Comparison of ENCODE assay signal across 19 cellular contexts in genomic region chr2:102386004-102386403, GRCh38. TPM values are rescaled to one million over a fixed set of nuclear protein-coding genes. Genes with fewer than 3 reads are reported as not detected.
DNase-seq lines count a peak whose midpoint lies in the region; ATAC-seq and TF ChIP-seq lines count a peak whose summit lies in the region.
"Had no signal": no experiment of that assay in that cellular context is flagged by ENCODE, and none has a peak within 500 bp of the region (broad histone marks: within the 10 kb centered on the region; RNA-seq: fewer than 3 reads in every experiment).

No MANE protein-coding gene starts in this region.

- WGBS in esophagus muscularis mucosa: 86% methylated on average over 3 of the region's 3 CpGs
- 28 to 30% methylated on average over 3 of the region's 3 CpGs for WGBS in thyroid gland, 2 donors

- no peak overlapping the region for H3K27ac ChIP-seq in esophagus muscularis mucosa (replicated peaks in 1 of 4)
- no peak overlapping the region for H3K27ac ChIP-seq in thyroid gland
- H3K27ac ChIP-seq: BLaER1 treated with 17β-estradiol and CSF1 and Interleukin-3, amounts not matched to agents 10 nM and 100 nM; GM23248 had no signal

- H3K27me3 Mint-ChIP-seq in natural killer cell treated with Interleukin-12 subunit alpha and Interleukin-12 subunit beta and Interleukin-15 and Interleukin-18, amount 100 ng/mL, for 72 hours: no peaks in the 10 kb centered on the region
- no peaks in the 10 kb centered on the region for H3K27me3 Mint-ChIP-seq in natural killer cell (ENCODE audit: low read depth in 2 of 2)
- H3K27me3 Mint-ChIP-seq: B cell had no signal

- peaks cover 0 to 9% (median 0%) of the 10 kb centered on the region in 4 donors for H3K36me3 ChIP-seq in esophagus muscularis mucosa
- H3K36me3 ChIP-seq in thyroid gland: no peaks in the 10 kb centered on the region
- H3K36me3 ChIP-seq: BLaER1 treated with 17β-estradiol and CSF1 and Interleukin-3, amounts not matched to agents 10 nM and 100 nM; HAP-1 had no signal

- H3K4me1 ChIP-seq in esophagus muscularis mucosa (no peaks in the 10 kb centered on the region), thyroid gland (no peaks in the 10 kb centered on the region)
- H3K4me1 ChIP-seq: BLaER1 treated with 17β-estradiol and CSF1 and Interleukin-3, amounts not matched to agents 10 nM and 100 nM; HAP-1 had no signal

- H3K4me3 Mint-ChIP-seq in natural killer cell treated with Interleukin-12 subunit alpha and Interleukin-12 subunit beta and Interleukin-15 and Interleukin-18, amount 100 ng/mL, for 72 hours: no peak overlapping the region
- no peak overlapping the region for H3K4me3 Mint-ChIP-seq in natural killer cell
- H3K4me3 Mint-ChIP-seq: B cell; CD8-positive, alpha-beta T cell had no signal

- H3K36me3 Mint-ChIP-seq in natural killer cell treated with Interleukin-12 subunit alpha and Interleukin-12 subunit beta and Interleukin-15 and Interleukin-18, amount 100 ng/mL, for 72 hours: peaks cover 79% of the 10 kb centered on the region
- peaks cover 22% of the 10 kb centered on the region for H3K36me3 Mint-ChIP-seq in natural killer cell

- intact Hi-C loops in natural killer cell (cut with micrococcal nuclease): no loop called here
- intact Hi-C loops in esophagus muscularis mucosa (cut with DNase I): no loop called here
- intact Hi-C loops in thyroid gland (cut with DNase I): no loop called here

- peak overlapping the region; percentile 46 to 79 for H3K27ac Mint-ChIP-seq in natural killer cell treated with Interleukin-12 subunit alpha and Interleukin-12 subunit beta and Interleukin-15 and Interleukin-18, amount 100 ng/mL, for 72 hours
- no peak overlapping the region for H3K27ac Mint-ChIP-seq in natural killer cell
- H3K27ac Mint-ChIP-seq: B cell; CD8-positive, alpha-beta T cell had no signal

- peaks cover 12% of the 10 kb centered on the region for H3K9me3 Mint-ChIP-seq in natural killer cell treated with Interleukin-12 subunit alpha and Interleukin-12 subunit beta and Interleukin-15 and Interleukin-18, amount 100 ng/mL, for 72 hours
- peaks cover 6 to 12% of the 10 kb centered on the region in 2 donors for H3K9me3 Mint-ChIP-seq in natural killer cell

- TF ChIP-seq CTCF in natural killer cell (IDR thresholded peaks at IDR 0.05) (no peak), esophagus muscularis mucosa (IDR thresholded peaks at IDR 0.05) (no peak), thyroid gland (IDR thresholded peaks at IDR 0.05) (no peak)

- peaks cover 39 to 54% of the 10 kb centered on the region in 2 donors for H3K4me1 Mint-ChIP-seq in natural killer cell treated with Interleukin-12 subunit alpha and Interleukin-12 subunit beta and Interleukin-15 and Interleukin-18, amount 100 ng/mL, for 72 hours (ENCODE audit: low read depth in 2 of 2)
- peaks cover 12 to 20% of the 10 kb centered on the region in 2 donors for H3K4me1 Mint-ChIP-seq in natural killer cell

- H3K4me3 ChIP-seq in esophagus muscularis mucosa: no peak overlapping the region
- no peak overlapping the region for H3K4me3 ChIP-seq in thyroid gland (replicated peaks in 1 of 3)
- H3K4me3 ChIP-seq: BLaER1 treated with 17β-estradiol and CSF1 and Interleukin-3, amounts not matched to agents 10 nM and 100 nM; GM23248; HAP-1 had no signal

- no peak for ATAC-seq in natural killer cell treated with Interleukin-12 subunit alpha and Interleukin-12 subunit beta and Interleukin-15 and Interleukin-18, amount 100 ng/mL, for 72 hours
- ATAC-seq in natural killer cell (no peak), HG03095 (IDR thresholded peaks at IDR 0.05; ENCODE audit: unreplicated experiment) (no peak)
- ATAC-seq: CD8-positive, alpha-beta T cell had no signal

- H3K9me3 ChIP-seq in esophagus muscularis mucosa (peaks cover 0 to 22% (median 13%) of the 10 kb centered on the region in 4 donors), thyroid gland (no peaks in the 10 kb centered on the region)
- H3K9me3 ChIP-seq: HAP-1 had no signal

- TF ChIP-seq EP300 in esophagus muscularis mucosa (IDR thresholded peaks at IDR 0.05): no peak

- no peaks in the 10 kb centered on the region for H3K27me3 ChIP-seq in esophagus muscularis mucosa
- H3K27me3 ChIP-seq in thyroid gland: no peaks in the 10 kb centered on the region
- H3K27me3 ChIP-seq: BLaER1 treated with 17β-estradiol and CSF1 and Interleukin-3, amounts not matched to agents 10 nM and 100 nM had no signal

- no peak for DNase-seq in natural killer cell treated with Interleukin-12 subunit alpha and Interleukin-12 subunit beta and Interleukin-15 and Interleukin-18, amount 100 ng/mL, for 72 hours (ENCODE audit: low spot score)
- no peak for DNase-seq in natural killer cell
- DNase-seq in esophagus muscularis mucosa (ENCODE audit: extremely low spot score): peak; percentile 19
- DNase-seq in thyroid gland: peak; percentile 11 to 14
- no peak for DNase-seq in mesenteric fat pad (ENCODE audit: low spot score)
- DNase-seq: CD8-positive, alpha-beta T cell; COR-L47; DMS 273 treated with DMSO at 0.1 percent for 48 hours; DMS53; DND-41; EL had no signal

- TF ChIP-seq POLR2A in esophagus muscularis mucosa (IDR thresholded peaks at IDR 0.05; ENCODE audit: low read depth) (no peak), thyroid gland (IDR thresholded peaks at IDR 0.05) (no peak)

RNA-seq across cellular contexts. Expression of gene IL18R1, which starts 30.4 kb away (rescaled TPM):
- total RNA-seq in natural killer cell treated with Interleukin-12 subunit alpha and Interleukin-12 subunit beta and Interleukin-15 and Interleukin-18, amount 100 ng/mL, for 72 hours: 100 to 1,000 TPM; 135 to 219 TPM
- total RNA-seq in natural killer cell: 10 to 100 TPM; 42.9 to 58.8 (median 46.7) TPM
- 10 to 100 TPM in 1 of 4 donors, 1 to 10 TPM in 3; 2.8 to 11.8 (median 5.2) TPM for total RNA-seq in esophagus muscularis mucosa
- 1 to 10 TPM; 1.7 to 9.4 (median 3.0) TPM for total RNA-seq in thyroid gland
- total RNA-seq in mesenteric fat pad: 18.2 TPM
- total RNA-seq: A172, G401, HT-29 had no signal

RNA-seq across cellular contexts. Expression of gene IL18RAP, which starts 37.0 kb away (rescaled TPM):
- 100 to 1,000 TPM; 159 to 355 TPM for total RNA-seq in natural killer cell treated with Interleukin-12 subunit alpha and Interleukin-12 subunit beta and Interleukin-15 and Interleukin-18, amount 100 ng/mL, for 72 hours
- total RNA-seq in natural killer cell: 100 to 1,000 TPM; 136 to 309 (median 203) TPM
- total RNA-seq in esophagus muscularis mucosa: 10 to 100 TPM in 1 of 4 donors, under 1 TPM in 3; 0.42 to 11.3 (median 0.58) TPM
- total RNA-seq in thyroid gland: 1 to 10 TPM; 1.6 to 3.1 (median 2.8) TPM
- total RNA-seq in mesenteric fat pad: 13.8 TPM
- total RNA-seq: A172, G401, GM23248, HT-29 had no signal

Comparison
In these comparisons a context has a peak if more than half of its experiments do, and no peak if none do; other contexts are left out.
1. H3K27ac Mint-ChIP-seq: peak in natural killer cell treated with Interleukin-12 subunit alpha and Interleukin-12 subunit beta and Interleukin-15 and Interleukin-18, amount 100 ng/mL, for 72 hours (2 of 2); none in natural killer cell (0 of 2).
2. DNase-seq: peak in esophagus muscularis mucosa (single experiment) and thyroid gland (2 of 2); none in natural killer cell treated with Interleukin-12 subunit alpha and Interleukin-12 subunit beta and Interleukin-15 and Interleukin-18, amount 100 ng/mL, for 72 hours (single experiment), natural killer cell (single experiment) and mesenteric fat pad (single experiment).